In genomic region chr7:1874522-1875389, GRCh38 we compare ENCODE assay signal across 11 cellular contexts.
DNase-seq lines count a peak whose midpoint lies in the region; ATAC-seq and TF ChIP-seq lines count a peak whose summit lies in the region.
"Had no signal": no experiment of that assay in that cellular context is flagged by ENCODE, and none has a peak within 500 bp of the region (broad histone marks: within the 10 kb centered on the region; RNA-seq: fewer than 3 reads in every experiment).

No MANE protein-coding gene starts in this region.

- no peak overlapping the region for H3K4me3 ChIP-seq in GM23338
- no peak overlapping the region for H3K4me3 ChIP-seq in endodermal cell (ENCODE audit: low read length)

- peak; percentile 55 for ATAC-seq in GM23338
- ATAC-seq in sciatic nerve: peak; percentile 28

- DNase-seq in GM23338 (ENCODE audit: low spot score) (no peak), NCI-H187 treated with DMSO at 0.1 percent for 48 hours (lab: John Stamatoyannopoulos, UW) (peak; percentile 87), endodermal cell (no peak), sciatic nerve (ENCODE audit: low spot score) (no peak), MV-4-11 (lab: John Stamatoyannopoulos, UW) (no peak), T-helper 1 cell (no peak), 8988T (no peak)
- DNase-seq: activated CD4-positive, alpha-beta T cell treated with anti-CD3 and anti-CD28 coated beads, Interleukin-2, amount 50 U/mL, for 1 hour; kidney; NCI-H2029 treated with DMSO at 0.1 percent for 48 hours had no signal

- H3K27me3 ChIP-seq in GM23338 (ENCODE audit: insufficient read depth): no peaks in the 10 kb centered on the region
- H3K27me3 ChIP-seq in endodermal cell (ENCODE audit: control insufficient read depth, insufficient read depth, low read length, poor library complexity, severe bottlenecking): no peaks in the 10 kb centered on the region
- H3K27me3 ChIP-seq: brain microvascular endothelial cell had no signal

- TF ChIP-seq CTCF in GM23338 (conservative IDR thresholded peaks at IDR 0.05; ENCODE audit: low read depth in 2 of 2) (no peak), endodermal cell (conservative IDR thresholded peaks at IDR 0.05) (no peak)

- H3K79me2 ChIP-seq in GM23338 (replicated peaks; ENCODE audit: insufficient read depth): no peaks in the 10 kb centered on the region

- H3K27ac ChIP-seq in GM23338 (ENCODE audit: low read depth): no peak overlapping the region
- H3K27ac ChIP-seq in endodermal cell (ENCODE audit: low read depth, low read length): no peak overlapping the region
- H3K27ac ChIP-seq: brain microvascular endothelial cell had no signal

- no peaks in the 10 kb centered on the region for H3K9me3 ChIP-seq in endodermal cell (ENCODE audit: control insufficient read depth, low read length)

- no peaks in the 10 kb centered on the region for H3F3A ChIP-seq in GM23338 (replicated peaks; ENCODE audit: low read depth)

- peaks cover 30% of the 10 kb centered on the region for H3K9me3 Mint-ChIP-seq in GM23338
- H3K9me3 Mint-ChIP-seq in endodermal cell: peaks cover 13% of the 10 kb centered on the region

- no peak overlapping the region for H3K9ac ChIP-seq in endodermal cell (ENCODE audit: extremely low read depth, low read length, poor library complexity, severe bottlenecking)

- no peaks in the 10 kb centered on the region; the same call in 1 of the 2 replicates for H3K36me3 ChIP-seq in GM23338 (ENCODE audit: insufficient read depth)
- H3K36me3 ChIP-seq in endodermal cell (ENCODE audit: control insufficient read depth, insufficient read depth, low read length): no peaks in the 10 kb centered on the region
- H3K36me3 ChIP-seq: brain microvascular endothelial cell had no signal

- whole genome bisulfite sequencing in endodermal cell (ENCODE audit: insufficient coverage in 1 of 2, insufficient read length in 1 of 2), 2 experiments: 84 to 92% methylated on average over 5 to 18 of the region's 23 CpGs

- H3K27ac Mint-ChIP-seq in GM23338: no peak overlapping the region
- peak overlapping the region; percentile 52 for H3K27ac Mint-ChIP-seq in endodermal cell

- no peaks in the 10 kb centered on the region for H4K20me1 ChIP-seq in GM23338 (replicated peaks; ENCODE audit: insufficient read depth)

- H3K27me3 Mint-ChIP-seq in GM23338 (ENCODE audit: insufficient read depth, low read depth, poor library complexity) (peaks cover 5% of the 10 kb centered on the region), endodermal cell (ENCODE audit: insufficient read depth) (no peaks in the 10 kb centered on the region)

- peaks cover 7% of the 10 kb centered on the region; the same call in 2 of the 3 replicates for H3K4me1 Mint-ChIP-seq in GM23338
- H3K4me1 Mint-ChIP-seq in endodermal cell: no peaks in the 10 kb centered on the region

- no peak overlapping the region for H3K4me2 ChIP-seq in GM23338

- H2AFZ ChIP-seq in GM23338: no peak overlapping the region

- H3K4me3 Mint-ChIP-seq in GM23338: no peak overlapping the region
- peak overlapping the region; percentile 15 for H3K4me3 Mint-ChIP-seq in endodermal cell

- H3K4me1 ChIP-seq in GM23338 (ENCODE audit: insufficient read depth): no peaks in the 10 kb centered on the region
- no peaks in the 10 kb centered on the region for H3K4me1 ChIP-seq in endodermal cell (ENCODE audit: control insufficient read depth, insufficient read depth, low read length)

- intact Hi-C loops in sciatic nerve (cut with DNase I): loop anchor here (5.0 kb wide), 1 partner anchor 867 kb away; no protein-coding TSS in a partner anchor

- H3K36me3 Mint-ChIP-seq in GM23338 (ENCODE audit: low read depth): peaks cover 18% of the 10 kb centered on the region
- peaks cover 14% of the 10 kb centered on the region for H3K36me3 Mint-ChIP-seq in endodermal cell (ENCODE audit: low read depth)

- no peaks in the 10 kb centered on the region for H3K9me2 ChIP-seq in GM23338 (ENCODE audit: insufficient read depth)

TF ChIP-seq in GM23338, 12 proteins besides CTCF, POLR2A, EP300 and RAD21:
- TF ChIP-seq EZH2 (IDR thresholded peaks at IDR 0.05; ENCODE audit: low read depth, unreplicated experiment) (no peak), EZH2phosphoT487 (IDR thresholded peaks at IDR 0.05; ENCODE audit: unreplicated experiment) (no peak), ZNF331 (CRISPR knock-in tag; IDR thresholded peaks at IDR 0.05; ENCODE audit: low read depth) (no peak)
- TF ChIP-seq, protein P1, sequence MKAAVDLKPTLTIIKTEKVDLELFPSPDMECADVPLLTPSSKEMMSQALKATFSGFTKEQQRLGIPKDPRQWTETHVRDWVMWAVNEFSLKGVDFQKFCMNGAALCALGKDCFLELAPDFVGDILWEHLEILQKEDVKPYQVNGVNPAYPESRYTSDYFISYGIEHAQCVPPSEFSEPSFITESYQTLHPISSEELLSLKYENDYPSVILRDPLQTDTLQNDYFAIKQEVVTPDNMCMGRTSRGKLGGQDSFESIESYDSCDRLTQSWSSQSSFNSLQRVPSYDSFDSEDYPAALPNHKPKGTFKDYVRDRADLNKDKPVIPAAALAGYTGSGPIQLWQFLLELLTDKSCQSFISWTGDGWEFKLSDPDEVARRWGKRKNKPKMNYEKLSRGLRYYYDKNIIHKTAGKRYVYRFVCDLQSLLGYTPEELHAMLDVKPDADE (IDR thresholded peaks at IDR 0.05): no peak
- TF ChIP-seq, protein P2, sequence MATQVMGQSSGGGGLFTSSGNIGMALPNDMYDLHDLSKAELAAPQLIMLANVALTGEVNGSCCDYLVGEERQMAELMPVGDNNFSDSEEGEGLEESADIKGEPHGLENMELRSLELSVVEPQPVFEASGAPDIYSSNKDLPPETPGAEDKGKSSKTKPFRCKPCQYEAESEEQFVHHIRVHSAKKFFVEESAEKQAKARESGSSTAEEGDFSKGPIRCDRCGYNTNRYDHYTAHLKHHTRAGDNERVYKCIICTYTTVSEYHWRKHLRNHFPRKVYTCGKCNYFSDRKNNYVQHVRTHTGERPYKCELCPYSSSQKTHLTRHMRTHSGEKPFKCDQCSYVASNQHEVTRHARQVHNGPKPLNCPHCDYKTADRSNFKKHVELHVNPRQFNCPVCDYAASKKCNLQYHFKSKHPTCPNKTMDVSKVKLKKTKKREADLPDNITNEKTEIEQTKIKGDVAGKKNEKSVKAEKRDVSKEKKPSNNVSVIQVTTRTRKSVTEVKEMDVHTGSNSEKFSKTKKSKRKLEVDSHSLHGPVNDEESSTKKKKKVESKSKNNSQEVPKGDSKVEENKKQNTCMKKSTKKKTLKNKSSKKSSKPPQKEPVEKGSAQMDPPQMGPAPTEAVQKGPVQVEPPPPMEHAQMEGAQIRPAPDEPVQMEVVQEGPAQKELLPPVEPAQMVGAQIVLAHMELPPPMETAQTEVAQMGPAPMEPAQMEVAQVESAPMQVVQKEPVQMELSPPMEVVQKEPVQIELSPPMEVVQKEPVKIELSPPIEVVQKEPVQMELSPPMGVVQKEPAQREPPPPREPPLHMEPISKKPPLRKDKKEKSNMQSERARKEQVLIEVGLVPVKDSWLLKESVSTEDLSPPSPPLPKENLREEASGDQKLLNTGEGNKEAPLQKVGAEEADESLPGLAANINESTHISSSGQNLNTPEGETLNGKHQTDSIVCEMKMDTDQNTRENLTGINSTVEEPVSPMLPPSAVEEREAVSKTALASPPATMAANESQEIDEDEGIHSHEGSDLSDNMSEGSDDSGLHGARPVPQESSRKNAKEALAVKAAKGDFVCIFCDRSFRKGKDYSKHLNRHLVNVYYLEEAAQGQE (IDR thresholded peaks at IDR 0.05; ENCODE audit: unreplicated experiment): no peak
TF ChIP-seq in GM23338: peak in this region for 0.
